1 cellular context compared by ENCODE assay signal in genomic region chr5:167414611-167415010, GRCh38.
TF ChIP-seq lines count a peak whose summit lies in the region.

No MANE protein-coding gene starts in this region.

TF ChIP-seq in HepG2, 621 proteins besides CTCF, POLR2A, EP300 and RAD21 (continued from another document):
- TF ChIP-seq POGK (CRISPR knock-in tag; conservative IDR thresholded peaks at IDR 0.05) = no peak
- no peak for TF ChIP-seq CBX5 (CRISPR knock-in tag; IDR thresholded peaks at IDR 0.05; ENCODE audit: borderline replicate concordance)
